In genomic region chr6:139152088-139152891, GRCh38 we compare ENCODE assay signal across 12 cellular contexts. TPM values are rescaled to one million over a fixed set of nuclear protein-coding genes. Genes with fewer than 3 reads are reported as not detected.
DNase-seq lines count a peak whose midpoint lies in the region; ATAC-seq and TF ChIP-seq lines count a peak whose summit lies in the region.
"Had no signal": no experiment of that assay in that cellular context is flagged by ENCODE, and none has a peak within 500 bp of the region (broad histone marks: within the 10 kb centered on the region; RNA-seq: fewer than 3 reads in every experiment).

No MANE protein-coding gene starts in this region.

- H3K4me3 Mint-ChIP-seq in activated T-cell treated with anti-CD3 and anti-CD28 coated beads, Interleukin-2, amount 50 U/mL, for 4 hours = peak overlapping the region; percentile 80
- H3K4me3 Mint-ChIP-seq in T-helper 17 cell = peak overlapping the region; percentile 85
- H3K4me3 Mint-ChIP-seq in stimulated activated naive B cell treated with anti-CD40 and anti-IgM and Interleukin-4, amounts not matched to agents 10 μg/mL and 1 μg/mL and 100 μg/mL, for 72 hours = peak overlapping the region; percentile 6 to 45

- no peak for DNase-seq in activated T-cell treated with anti-CD3 and anti-CD28 coated beads, Interleukin-2, amount 50 U/mL, for 4 hours
- DNase-seq in activated T-cell treated with anti-CD3 and anti-CD28 coated beads, Interleukin-2, amount 50 U/mL, for 48 hours = no peak
- DNase-seq in T-helper 17 cell = no peak
- peak; percentile 66 for DNase-seq in fibroblast of peridontal ligament (ENCODE audit: extremely low read depth)
- no peak for DNase-seq in stimulated activated naive B cell treated with anti-CD40 and anti-IgM and Interleukin-4, amounts not matched to agents 10 μg/mL and 1 μg/mL and 100 μg/mL, for 72 hours
- DNase-seq in SW480 (ENCODE audit: low spot score) = no peak
- no peak for DNase-seq in heart right ventricle
- DNase-seq: NCI-H2029 treated with DMSO at 0.1 percent for 48 hours, right cardiac atrium, transverse colon had no signal

- peak overlapping the region in 1 of 10 donors; percentile 11 for H3K27ac ChIP-seq in heart right ventricle
- H3K27ac ChIP-seq: transverse colon had no signal

- peak; percentile 54 to 55 for ATAC-seq in activated T-cell treated with anti-CD3 and anti-CD28 coated beads, Interleukin-2, amount 50 U/mL, for 4 hours
- ATAC-seq in T-helper 17 cell (peak; percentile 28), HG02642 (IDR thresholded peaks at IDR 0.05; ENCODE audit: poor library complexity, unreplicated experiment) (no peak), heart right ventricle (no peak)
- peak in 1 of 2 donors; percentile 34 for ATAC-seq in stimulated activated naive B cell treated with anti-CD40 and anti-IgM and Interleukin-4, amounts not matched to agents 10 μg/mL and 1 μg/mL and 100 μg/mL, for 72 hours (replicated peaks)
- ATAC-seq: right cardiac atrium had no signal

- no peaks in the 10 kb centered on the region for H3K36me3 ChIP-seq in heart right ventricle
- H3K36me3 ChIP-seq: transverse colon had no signal

- no peaks in the 10 kb centered on the region for H3K27me3 ChIP-seq in heart right ventricle
- H3K27me3 ChIP-seq: transverse colon had no signal

- peaks cover 21% of the 10 kb centered on the region for H3K36me3 Mint-ChIP-seq in activated T-cell treated with anti-CD3 and anti-CD28 coated beads, Interleukin-2, amount 50 U/mL, for 4 hours (ENCODE audit: insufficient read depth)
- peaks cover 4% of the 10 kb centered on the region for H3K36me3 Mint-ChIP-seq in T-helper 17 cell (ENCODE audit: low read depth)
- H3K36me3 Mint-ChIP-seq in stimulated activated naive B cell treated with anti-CD40 and anti-IgM and Interleukin-4, amounts not matched to agents 10 μg/mL and 1 μg/mL and 100 μg/mL, for 72 hours = peaks cover 13 to 19% of the 10 kb centered on the region in 2 donors

- intact Hi-C loops in heart right ventricle (cut with DNase I) = no loop called here

- TF ChIP-seq CTCF in heart right ventricle (IDR thresholded peaks at IDR 0.05) = no peak

- WGBS in heart right ventricle, 2 donors = 62 to 69% methylated on average over 5 of the region's 5 CpGs

- peak overlapping the region; percentile 89 for H3K27ac Mint-ChIP-seq in T-helper 17 cell
- H3K27ac Mint-ChIP-seq in stimulated activated naive B cell treated with anti-CD40 and anti-IgM and Interleukin-4, amounts not matched to agents 10 μg/mL and 1 μg/mL and 100 μg/mL, for 72 hours = peak overlapping the region; percentile 65

- no peaks in the 10 kb centered on the region for H3K9me3 ChIP-seq in T-helper 17 cell (ENCODE audit: control insufficient read depth, low read length, poor library complexity, severe bottlenecking)
- no peaks in the 10 kb centered on the region for H3K9me3 ChIP-seq in heart right ventricle
- H3K9me3 ChIP-seq: transverse colon had no signal

- no peak overlapping the region for H3K4me3 ChIP-seq in heart right ventricle
- H3K4me3 ChIP-seq: transverse colon had no signal

- H3K27me3 Mint-ChIP-seq in activated T-cell treated with anti-CD3 and anti-CD28 coated beads, Interleukin-2, amount 50 U/mL, for 4 hours (ENCODE audit: low read depth) = no peaks in the 10 kb centered on the region
- H3K27me3 Mint-ChIP-seq in T-helper 17 cell = no peaks in the 10 kb centered on the region
- H3K27me3 Mint-ChIP-seq in stimulated activated naive B cell treated with anti-CD40 and anti-IgM and Interleukin-4, amounts not matched to agents 10 μg/mL and 1 μg/mL and 100 μg/mL, for 72 hours = no peaks in the 10 kb centered on the region
- H3K27me3 Mint-ChIP-seq: IgD-negative memory B cell had no signal

- H3K9me3 Mint-ChIP-seq in activated T-cell treated with anti-CD3 and anti-CD28 coated beads, Interleukin-2, amount 50 U/mL, for 4 hours = peaks cover 3% of the 10 kb centered on the region
- H3K9me3 Mint-ChIP-seq in stimulated activated naive B cell treated with anti-CD40 and anti-IgM and Interleukin-4, amounts not matched to agents 10 μg/mL and 1 μg/mL and 100 μg/mL, for 72 hours = no peaks in the 10 kb centered on the region
- H3K9me3 Mint-ChIP-seq: IgD-negative memory B cell had no signal

- H3K4me1 Mint-ChIP-seq in activated T-cell treated with anti-CD3 and anti-CD28 coated beads, Interleukin-2, amount 50 U/mL, for 4 hours (ENCODE audit: low read depth) = peaks cover 86% of the 10 kb centered on the region
- H3K4me1 Mint-ChIP-seq in T-helper 17 cell = peaks cover 70% of the 10 kb centered on the region
- H3K4me1 Mint-ChIP-seq in stimulated activated naive B cell treated with anti-CD40 and anti-IgM and Interleukin-4, amounts not matched to agents 10 μg/mL and 1 μg/mL and 100 μg/mL, for 72 hours = peaks cover 46 to 71% of the 10 kb centered on the region in 2 donors

- H3K4me1 ChIP-seq in heart right ventricle = peaks cover 7 to 99% (median 85%) of the 10 kb centered on the region in 9 donors

RNA-seq across cellular contexts. Expression of gene HECA, which starts 17.4 kb away (rescaled TPM):
- total RNA-seq in activated T-cell treated with anti-CD3 and anti-CD28 coated beads, Interleukin-2, amount 50 U/mL, for 4 hours = 10 to 100 TPM; 54.4 to 65.7 (median 57.5) TPM
- total RNA-seq in T-helper 17 cell = 100 to 1,000 TPM; 172 to 197 TPM
- total RNA-seq in heart right ventricle = 10 to 100 TPM; 33.5 to 70.6 (median 43.5) TPM
- 10 to 100 TPM in 1 of 2 donors, 1 to 10 TPM in 1; 8.6 to 15.0 TPM for polyA plus RNA-seq in heart right ventricle

Comparison
In these comparisons a context has a peak if more than half of its experiments do, and no peak if none do; other contexts are left out.
1. ATAC-seq: peak in activated T-cell treated with anti-CD3 and anti-CD28 coated beads, Interleukin-2, amount 50 U/mL, for 4 hours (2 of 2) and T-helper 17 cell (single experiment); none in HG02642 (single experiment) and heart right ventricle (0 of 8).
2. H3K4me3 Mint-ChIP-seq: peak in every context shown above with its lines; median percentile 85 in T-helper 17 cell; 80 in activated T-cell treated with anti-CD3 and anti-CD28 coated beads, Interleukin-2, amount 50 U/mL, for 4 hours; 26 in stimulated activated naive B cell treated with anti-CD40 and anti-IgM and Interleukin-4, amounts not matched to agents 10 μg/mL and 1 μg/mL and 100 μg/mL, for 72 hours.